Comparison of ENCODE assay signal across 2 cellular contexts in the genomic region with DNA sequence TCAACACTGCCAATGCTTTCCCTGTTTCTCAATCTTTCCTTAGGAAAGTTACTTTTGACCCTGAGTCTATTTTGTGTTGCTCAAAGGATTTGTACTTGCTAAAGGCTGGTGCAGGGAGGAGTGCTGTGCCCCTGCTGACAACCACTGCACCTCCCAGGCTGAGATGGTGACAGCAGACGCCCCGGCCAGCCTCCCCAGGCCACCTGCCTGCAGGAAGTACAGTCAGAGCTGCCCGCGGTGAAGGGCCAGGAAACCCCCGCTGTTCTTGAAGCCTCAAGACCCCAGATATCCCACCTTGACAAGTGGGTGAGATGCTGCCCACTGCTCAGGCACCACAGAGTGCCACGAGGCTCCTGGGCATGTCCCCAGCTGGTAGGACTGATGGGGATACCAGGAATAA.
TF ChIP-seq lines count a peak whose summit lies in the region.

No MANE protein-coding gene starts in this region.

TF ChIP-seq in GM23338, 12 proteins besides CTCF, POLR2A, EP300 and RAD21 (continued from another document and continues in another):
- TF ChIP-seq, protein P1, sequence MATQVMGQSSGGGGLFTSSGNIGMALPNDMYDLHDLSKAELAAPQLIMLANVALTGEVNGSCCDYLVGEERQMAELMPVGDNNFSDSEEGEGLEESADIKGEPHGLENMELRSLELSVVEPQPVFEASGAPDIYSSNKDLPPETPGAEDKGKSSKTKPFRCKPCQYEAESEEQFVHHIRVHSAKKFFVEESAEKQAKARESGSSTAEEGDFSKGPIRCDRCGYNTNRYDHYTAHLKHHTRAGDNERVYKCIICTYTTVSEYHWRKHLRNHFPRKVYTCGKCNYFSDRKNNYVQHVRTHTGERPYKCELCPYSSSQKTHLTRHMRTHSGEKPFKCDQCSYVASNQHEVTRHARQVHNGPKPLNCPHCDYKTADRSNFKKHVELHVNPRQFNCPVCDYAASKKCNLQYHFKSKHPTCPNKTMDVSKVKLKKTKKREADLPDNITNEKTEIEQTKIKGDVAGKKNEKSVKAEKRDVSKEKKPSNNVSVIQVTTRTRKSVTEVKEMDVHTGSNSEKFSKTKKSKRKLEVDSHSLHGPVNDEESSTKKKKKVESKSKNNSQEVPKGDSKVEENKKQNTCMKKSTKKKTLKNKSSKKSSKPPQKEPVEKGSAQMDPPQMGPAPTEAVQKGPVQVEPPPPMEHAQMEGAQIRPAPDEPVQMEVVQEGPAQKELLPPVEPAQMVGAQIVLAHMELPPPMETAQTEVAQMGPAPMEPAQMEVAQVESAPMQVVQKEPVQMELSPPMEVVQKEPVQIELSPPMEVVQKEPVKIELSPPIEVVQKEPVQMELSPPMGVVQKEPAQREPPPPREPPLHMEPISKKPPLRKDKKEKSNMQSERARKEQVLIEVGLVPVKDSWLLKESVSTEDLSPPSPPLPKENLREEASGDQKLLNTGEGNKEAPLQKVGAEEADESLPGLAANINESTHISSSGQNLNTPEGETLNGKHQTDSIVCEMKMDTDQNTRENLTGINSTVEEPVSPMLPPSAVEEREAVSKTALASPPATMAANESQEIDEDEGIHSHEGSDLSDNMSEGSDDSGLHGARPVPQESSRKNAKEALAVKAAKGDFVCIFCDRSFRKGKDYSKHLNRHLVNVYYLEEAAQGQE (IDR thresholded peaks at IDR 0.05; ENCODE audit: unreplicated experiment), result no peak
- no peak for TF ChIP-seq CREB1 (CRISPR knock-in tag; IDR thresholded peaks at IDR 0.05; ENCODE audit: low read depth)
- no peak for TF ChIP-seq ZNF331 (CRISPR knock-in tag; IDR thresholded peaks at IDR 0.05; ENCODE audit: low read depth)
- TF ChIP-seq EZH2 (IDR thresholded peaks at IDR 0.05; ENCODE audit: low read depth, unreplicated experiment), result no peak
- no peak for TF ChIP-seq ZNF114 (CRISPR knock-in tag; IDR thresholded peaks at IDR 0.05)
- TF ChIP-seq STAT1 (IDR thresholded peaks at IDR 0.05; ENCODE audit: unreplicated experiment), result no peak
- TF ChIP-seq JUNB (IDR thresholded peaks at IDR 0.05; ENCODE audit: unreplicated experiment), result no peak
- TF ChIP-seq, protein P2, sequence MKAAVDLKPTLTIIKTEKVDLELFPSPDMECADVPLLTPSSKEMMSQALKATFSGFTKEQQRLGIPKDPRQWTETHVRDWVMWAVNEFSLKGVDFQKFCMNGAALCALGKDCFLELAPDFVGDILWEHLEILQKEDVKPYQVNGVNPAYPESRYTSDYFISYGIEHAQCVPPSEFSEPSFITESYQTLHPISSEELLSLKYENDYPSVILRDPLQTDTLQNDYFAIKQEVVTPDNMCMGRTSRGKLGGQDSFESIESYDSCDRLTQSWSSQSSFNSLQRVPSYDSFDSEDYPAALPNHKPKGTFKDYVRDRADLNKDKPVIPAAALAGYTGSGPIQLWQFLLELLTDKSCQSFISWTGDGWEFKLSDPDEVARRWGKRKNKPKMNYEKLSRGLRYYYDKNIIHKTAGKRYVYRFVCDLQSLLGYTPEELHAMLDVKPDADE (IDR thresholded peaks at IDR 0.05), result no peak
- TF ChIP-seq, protein P3, sequence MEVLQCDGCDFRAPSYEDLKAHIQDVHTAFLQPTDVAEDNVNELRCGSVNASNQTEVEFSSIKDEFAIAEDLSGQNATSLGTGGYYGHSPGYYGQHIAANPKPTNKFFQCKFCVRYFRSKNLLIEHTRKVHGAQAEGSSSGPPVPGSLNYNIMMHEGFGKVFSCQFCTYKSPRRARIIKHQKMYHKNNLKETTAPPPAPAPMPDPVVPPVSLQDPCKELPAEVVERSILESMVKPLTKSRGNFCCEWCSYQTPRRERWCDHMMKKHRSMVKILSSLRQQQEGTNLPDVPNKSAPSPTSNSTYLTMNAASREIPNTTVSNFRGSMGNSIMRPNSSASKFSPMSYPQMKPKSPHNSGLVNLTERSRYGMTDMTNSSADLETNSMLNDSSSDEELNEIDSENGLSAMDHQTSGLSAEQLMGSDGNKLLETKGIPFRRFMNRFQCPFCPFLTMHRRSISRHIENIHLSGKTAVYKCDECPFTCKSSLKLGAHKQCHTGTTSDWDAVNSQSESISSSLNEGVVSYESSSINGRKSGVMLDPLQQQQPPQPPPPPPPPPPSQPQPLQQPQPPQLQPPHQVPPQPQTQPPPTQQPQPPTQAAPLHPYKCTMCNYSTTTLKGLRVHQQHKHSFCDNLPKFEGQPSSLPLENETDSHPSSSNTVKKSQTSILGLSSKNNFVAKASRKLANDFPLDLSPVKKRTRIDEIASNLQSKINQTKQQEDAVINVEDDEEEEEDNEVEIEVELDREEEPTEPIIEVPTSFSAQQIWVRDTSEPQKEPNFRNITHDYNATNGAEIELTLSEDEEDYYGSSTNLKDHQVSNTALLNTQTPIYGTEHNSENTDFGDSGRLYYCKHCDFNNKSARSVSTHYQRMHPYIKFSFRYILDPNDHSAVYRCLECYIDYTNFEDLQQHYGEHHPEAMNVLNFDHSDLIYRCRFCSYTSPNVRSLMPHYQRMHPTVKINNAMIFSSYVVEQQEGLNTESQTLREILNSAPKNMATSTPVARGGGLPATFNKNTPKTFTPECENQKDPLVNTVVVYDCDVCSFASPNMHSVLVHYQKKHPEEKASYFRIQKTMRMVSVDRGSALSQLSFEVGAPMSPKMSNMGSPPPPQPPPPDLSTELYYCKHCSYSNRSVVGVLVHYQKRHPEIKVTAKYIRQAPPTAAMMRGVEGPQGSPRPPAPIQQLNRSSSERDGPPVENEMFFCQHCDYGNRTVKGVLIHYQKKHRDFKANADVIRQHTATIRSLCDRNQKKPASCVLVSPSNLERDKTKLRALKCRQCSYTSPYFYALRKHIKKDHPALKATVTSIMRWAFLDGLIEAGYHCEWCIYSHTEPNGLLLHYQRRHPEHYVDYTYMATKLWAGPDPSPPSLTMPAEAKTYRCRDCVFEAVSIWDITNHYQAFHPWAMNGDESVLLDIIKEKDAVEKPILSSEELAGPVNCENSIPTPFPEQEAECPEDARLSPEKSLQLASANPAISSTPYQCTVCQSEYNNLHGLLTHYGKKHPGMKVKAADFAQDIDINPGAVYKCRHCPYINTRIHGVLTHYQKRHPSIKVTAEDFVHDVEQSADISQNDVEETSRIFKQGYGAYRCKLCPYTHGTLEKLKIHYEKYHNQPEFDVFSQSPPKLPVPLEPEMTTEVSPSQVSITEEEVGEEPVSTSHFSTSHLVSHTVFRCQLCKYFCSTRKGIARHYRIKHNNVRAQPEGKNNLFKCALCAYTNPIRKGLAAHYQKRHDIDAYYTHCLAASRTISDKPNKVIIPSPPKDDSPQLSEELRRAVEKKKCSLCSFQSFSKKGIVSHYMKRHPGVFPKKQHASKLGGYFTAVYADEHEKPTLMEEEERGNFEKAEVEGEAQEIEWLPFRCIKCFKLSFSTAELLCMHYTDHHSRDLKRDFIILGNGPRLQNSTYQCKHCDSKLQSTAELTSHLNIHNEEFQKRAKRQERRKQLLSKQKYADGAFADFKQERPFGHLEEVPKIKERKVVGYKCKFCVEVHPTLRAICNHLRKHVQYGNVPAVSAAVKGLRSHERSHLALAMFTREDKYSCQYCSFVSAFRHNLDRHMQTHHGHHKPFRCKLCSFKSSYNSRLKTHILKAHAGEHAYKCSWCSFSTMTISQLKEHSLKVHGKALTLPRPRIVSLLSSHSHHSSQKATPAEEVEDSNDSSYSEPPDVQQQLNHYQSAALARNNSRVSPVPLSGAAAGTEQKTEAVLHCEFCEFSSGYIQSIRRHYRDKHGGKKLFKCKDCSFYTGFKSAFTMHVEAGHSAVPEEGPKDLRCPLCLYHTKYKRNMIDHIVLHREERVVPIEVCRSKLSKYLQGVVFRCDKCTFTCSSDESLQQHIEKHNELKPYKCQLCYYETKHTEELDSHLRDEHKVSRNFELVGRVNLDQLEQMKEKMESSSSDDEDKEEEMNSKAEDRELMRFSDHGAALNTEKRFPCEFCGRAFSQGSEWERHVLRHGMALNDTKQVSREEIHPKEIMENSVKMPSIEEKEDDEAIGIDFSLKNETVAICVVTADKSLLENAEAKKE (CRISPR knock-in tag; IDR thresholded peaks at IDR 0.05), result no peak
- no peak for TF ChIP-seq POLR2AphosphoS5 (IDR thresholded peaks at IDR 0.05; ENCODE audit: low read depth)

TF ChIP-seq in HepG2, 621 proteins besides CTCF, POLR2A, EP300 and RAD21:
- no peak for TF ChIP-seq ZNF34 (CRISPR knock-in tag; IDR thresholded peaks at IDR 0.05; ENCODE audit: borderline replicate concordance)
- no peak for TF ChIP-seq CAMTA2 (CRISPR knock-in tag; IDR thresholded peaks at IDR 0.05; ENCODE audit: borderline replicate concordance)
- TF ChIP-seq SMAD9 (CRISPR knock-in tag; IDR thresholded peaks at IDR 0.05), result no peak
- no peak for TF ChIP-seq MLLT10 (CRISPR knock-in tag; IDR thresholded peaks at IDR 0.05)
- no peak for TF ChIP-seq LCORL (IDR thresholded peaks at IDR 0.05)
- no peak for TF ChIP-seq LCORL (CRISPR knock-in tag; IDR thresholded peaks at IDR 0.05)
- TF ChIP-seq AGO1 (IDR thresholded peaks at IDR 0.05; ENCODE audit: low read depth, low read length, poor library complexity, severe bottlenecking), result no peak
- TF ChIP-seq, protein P4, sequence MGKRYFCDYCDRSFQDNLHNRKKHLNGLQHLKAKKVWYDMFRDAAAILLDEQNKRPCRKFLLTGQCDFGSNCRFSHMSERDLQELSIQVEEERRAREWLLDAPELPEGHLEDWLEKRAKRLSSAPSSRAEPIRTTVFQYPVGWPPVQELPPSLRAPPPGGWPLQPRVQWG (CRISPR knock-in tag; IDR thresholded peaks at IDR 0.05; ENCODE audit: borderline replicate concordance, low read depth), result no peak
- no peak for TF ChIP-seq DNMT1 (CRISPR knock-in tag; IDR thresholded peaks at IDR 0.05)
- TF ChIP-seq TBP (CRISPR knock-in tag; IDR thresholded peaks at IDR 0.05), result no peak
- no peak for TF ChIP-seq MTF1 (CRISPR knock-in tag; IDR thresholded peaks at IDR 0.05)
- TF ChIP-seq, protein P5, sequence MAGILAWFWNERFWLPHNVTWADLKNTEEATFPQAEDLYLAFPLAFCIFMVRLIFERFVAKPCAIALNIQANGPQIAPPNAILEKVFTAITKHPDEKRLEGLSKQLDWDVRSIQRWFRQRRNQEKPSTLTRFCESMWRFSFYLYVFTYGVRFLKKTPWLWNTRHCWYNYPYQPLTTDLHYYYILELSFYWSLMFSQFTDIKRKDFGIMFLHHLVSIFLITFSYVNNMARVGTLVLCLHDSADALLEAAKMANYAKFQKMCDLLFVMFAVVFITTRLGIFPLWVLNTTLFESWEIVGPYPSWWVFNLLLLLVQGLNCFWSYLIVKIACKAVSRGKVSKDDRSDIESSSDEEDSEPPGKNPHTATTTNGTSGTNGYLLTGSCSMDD (CRISPR knock-in tag; IDR thresholded peaks at IDR 0.05), result no peak
- no peak for TF ChIP-seq NR3C1 (CRISPR knock-in tag; IDR thresholded peaks at IDR 0.05)
- TF ChIP-seq SAP130 (CRISPR knock-in tag; IDR thresholded peaks at IDR 0.05; ENCODE audit: low read depth), result no peak
- no peak for TF ChIP-seq RCOR2 (CRISPR knock-in tag; IDR thresholded peaks at IDR 0.05)
- no peak for TF ChIP-seq DR1 (CRISPR knock-in tag; IDR thresholded peaks at IDR 0.05)
- TF ChIP-seq KLF13 (CRISPR knock-in tag; IDR thresholded peaks at IDR 0.05), result no peak
- TF ChIP-seq, protein P6, sequence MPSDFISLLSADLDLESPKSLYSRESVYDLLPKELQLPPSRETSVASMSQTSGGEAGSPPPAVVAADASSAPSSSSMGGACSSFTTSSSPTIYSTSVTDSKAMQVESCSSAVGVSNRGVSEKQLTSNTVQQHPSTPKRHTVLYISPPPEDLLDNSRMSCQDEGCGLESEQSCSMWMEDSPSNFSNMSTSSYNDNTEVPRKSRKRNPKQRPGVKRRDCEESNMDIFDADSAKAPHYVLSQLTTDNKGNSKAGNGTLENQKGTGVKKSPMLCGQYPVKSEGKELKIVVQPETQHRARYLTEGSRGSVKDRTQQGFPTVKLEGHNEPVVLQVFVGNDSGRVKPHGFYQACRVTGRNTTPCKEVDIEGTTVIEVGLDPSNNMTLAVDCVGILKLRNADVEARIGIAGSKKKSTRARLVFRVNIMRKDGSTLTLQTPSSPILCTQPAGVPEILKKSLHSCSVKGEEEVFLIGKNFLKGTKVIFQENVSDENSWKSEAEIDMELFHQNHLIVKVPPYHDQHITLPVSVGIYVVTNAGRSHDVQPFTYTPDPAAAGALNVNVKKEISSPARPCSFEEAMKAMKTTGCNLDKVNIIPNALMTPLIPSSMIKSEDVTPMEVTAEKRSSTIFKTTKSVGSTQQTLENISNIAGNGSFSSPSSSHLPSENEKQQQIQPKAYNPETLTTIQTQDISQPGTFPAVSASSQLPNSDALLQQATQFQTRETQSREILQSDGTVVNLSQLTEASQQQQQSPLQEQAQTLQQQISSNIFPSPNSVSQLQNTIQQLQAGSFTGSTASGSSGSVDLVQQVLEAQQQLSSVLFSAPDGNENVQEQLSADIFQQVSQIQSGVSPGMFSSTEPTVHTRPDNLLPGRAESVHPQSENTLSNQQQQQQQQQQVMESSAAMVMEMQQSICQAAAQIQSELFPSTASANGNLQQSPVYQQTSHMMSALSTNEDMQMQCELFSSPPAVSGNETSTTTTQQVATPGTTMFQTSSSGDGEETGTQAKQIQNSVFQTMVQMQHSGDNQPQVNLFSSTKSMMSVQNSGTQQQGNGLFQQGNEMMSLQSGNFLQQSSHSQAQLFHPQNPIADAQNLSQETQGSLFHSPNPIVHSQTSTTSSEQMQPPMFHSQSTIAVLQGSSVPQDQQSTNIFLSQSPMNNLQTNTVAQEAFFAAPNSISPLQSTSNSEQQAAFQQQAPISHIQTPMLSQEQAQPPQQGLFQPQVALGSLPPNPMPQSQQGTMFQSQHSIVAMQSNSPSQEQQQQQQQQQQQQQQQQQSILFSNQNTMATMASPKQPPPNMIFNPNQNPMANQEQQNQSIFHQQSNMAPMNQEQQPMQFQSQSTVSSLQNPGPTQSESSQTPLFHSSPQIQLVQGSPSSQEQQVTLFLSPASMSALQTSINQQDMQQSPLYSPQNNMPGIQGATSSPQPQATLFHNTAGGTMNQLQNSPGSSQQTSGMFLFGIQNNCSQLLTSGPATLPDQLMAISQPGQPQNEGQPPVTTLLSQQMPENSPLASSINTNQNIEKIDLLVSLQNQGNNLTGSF (CRISPR knock-in tag; IDR thresholded peaks at IDR 0.05), result no peak
- TF ChIP-seq, protein P7, sequence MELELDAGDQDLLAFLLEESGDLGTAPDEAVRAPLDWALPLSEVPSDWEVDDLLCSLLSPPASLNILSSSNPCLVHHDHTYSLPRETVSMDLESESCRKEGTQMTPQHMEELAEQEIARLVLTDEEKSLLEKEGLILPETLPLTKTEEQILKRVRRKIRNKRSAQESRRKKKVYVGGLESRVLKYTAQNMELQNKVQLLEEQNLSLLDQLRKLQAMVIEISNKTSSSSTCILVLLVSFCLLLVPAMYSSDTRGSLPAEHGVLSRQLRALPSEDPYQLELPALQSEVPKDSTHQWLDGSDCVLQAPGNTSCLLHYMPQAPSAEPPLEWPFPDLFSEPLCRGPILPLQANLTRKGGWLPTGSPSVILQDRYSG (CRISPR knock-in tag; IDR thresholded peaks at IDR 0.05), result no peak
- no peak for TF ChIP-seq JARID2 (CRISPR knock-in tag; IDR thresholded peaks at IDR 0.05; ENCODE audit: insufficient replicate concordance)
- no peak for TF ChIP-seq ZNF451 (CRISPR knock-in tag; IDR thresholded peaks at IDR 0.05)
